8 cellular contexts compared by ENCODE assay signal in genomic region chr20:64038579-64039292, GRCh38. TPM values are rescaled to one million over a fixed set of nuclear protein-coding genes. Genes with fewer than 3 reads are reported as not detected.
A peak's percentile ranks its signal among the peaks of the same experiment; 100 is the strongest.
DNase-seq lines count a peak whose midpoint lies in the region; ATAC-seq and TF ChIP-seq lines count a peak whose summit lies in the region.

No MANE protein-coding gene starts in this region.

- H3K36me3 Mint-ChIP-seq in CD8-positive, alpha-beta T cell, result peaks cover 10% of the 10 kb centered on the region
- H3K36me3 Mint-ChIP-seq in glutamatergic neuron (ENCODE audit: unreplicated experiment), result no peaks in the 10 kb centered on the region
- H3K36me3 Mint-ChIP-seq in progenitor cell of endocrine pancreas (ENCODE audit: insufficient read depth), result peaks cover 5% of the 10 kb centered on the region

- CTCF ChIA-PET in CD8-positive, alpha-beta T cell (lab: Charles Lee), result interaction anchor here (0.6 to 5.8 kb wide), 30 partner anchors 10 to 501 kb away, joined by 3 to 63 read pairs (median 6); partner anchors contain the start of genes LKAAEAR1, PRPF6, PTK6 and SAMD10

- H3K4me1 Mint-ChIP-seq in CD8-positive, alpha-beta T cell (ENCODE audit: low read depth), result peaks cover 39% of the 10 kb centered on the region
- H3K4me1 Mint-ChIP-seq in glutamatergic neuron (ENCODE audit: low read depth, unreplicated experiment) (peaks cover 25% of the 10 kb centered on the region), progenitor cell of endocrine pancreas (ENCODE audit: low read depth) (peaks cover 16% of the 10 kb centered on the region)

- no peaks in the 10 kb centered on the region for H3K36me3 ChIP-seq in CD8-positive, alpha-beta T cell (ENCODE audit: insufficient read depth, low read length)
- H3K36me3 ChIP-seq in RWPE2 (ENCODE audit: low read depth), result no peaks in the 10 kb centered on the region
- no peaks in the 10 kb centered on the region for H3K36me3 ChIP-seq in urinary bladder (ENCODE audit: insufficient read depth)

- peak; percentile 78 for ATAC-seq in CD8-positive, alpha-beta T cell
- peak; percentile 60 for ATAC-seq in GM19463 (IDR thresholded peaks at IDR 0.05; ENCODE audit: unreplicated experiment)
- ATAC-seq in RWPE2 (ENCODE audit: low read depth), result peak; percentile 73

- no peak overlapping the region for H3K27ac Mint-ChIP-seq in CD8-positive, alpha-beta T cell
- H3K27ac Mint-ChIP-seq in glutamatergic neuron (ENCODE audit: unreplicated experiment) (no peak overlapping the region), progenitor cell of endocrine pancreas (no peak overlapping the region)

- H3K9me3 ChIP-seq in CD8-positive, alpha-beta T cell (ENCODE audit: low read length), result no peaks in the 10 kb centered on the region
- H3K9me3 ChIP-seq in RWPE2 (ENCODE audit: severe bottlenecking), result no peaks in the 10 kb centered on the region

- no peaks in the 10 kb centered on the region for H3K27me3 Mint-ChIP-seq in CD8-positive, alpha-beta T cell (ENCODE audit: low read depth)
- H3K27me3 Mint-ChIP-seq in glutamatergic neuron (ENCODE audit: unreplicated experiment), result peaks cover 13% of the 10 kb centered on the region
- peaks cover 20% of the 10 kb centered on the region for H3K27me3 Mint-ChIP-seq in progenitor cell of endocrine pancreas

- TF ChIP-seq CTCF in CD8-positive, alpha-beta T cell (IDR thresholded peaks at IDR 0.05), result peak; percentile 67
- peak; percentile 100 for TF ChIP-seq CTCF in RWPE2 (IDR thresholded peaks at IDR 0.05; ENCODE audit: poor library complexity, severe bottlenecking)
- peak; percentile 72 for TF ChIP-seq CTCF in glutamatergic neuron (IDR thresholded peaks at IDR 0.05; ENCODE audit: partially characterized antibody, unreplicated experiment)
- peak; percentile 66 for TF ChIP-seq CTCF in progenitor cell of endocrine pancreas (IDR thresholded peaks at IDR 0.05; ENCODE audit: unreplicated experiment)

- H3K4me1 ChIP-seq in CD8-positive, alpha-beta T cell (ENCODE audit: insufficient read depth, low read length), result peaks cover 75% of the 10 kb centered on the region
- H3K4me1 ChIP-seq in RWPE2 (ENCODE audit: insufficient read depth, poor library complexity, severe bottlenecking) (no peaks in the 10 kb centered on the region), urinary bladder (ENCODE audit: insufficient read depth) (no peaks in the 10 kb centered on the region)

- H3K27ac ChIP-seq in CD8-positive, alpha-beta T cell (ENCODE audit: low read depth, low read length), result peak overlapping the region; percentile 45
- no peak overlapping the region for H3K27ac ChIP-seq in RWPE2 (ENCODE audit: poor library complexity, severe bottlenecking)
- peak overlapping the region; percentile 18 for H3K27ac ChIP-seq in urinary bladder (ENCODE audit: low read depth)

- WGBS in urinary bladder, result under 1% methylated on average over 88 of the region's 88 CpGs

- peak overlapping the region; percentile 78 for H3K4me3 Mint-ChIP-seq in CD8-positive, alpha-beta T cell
- H3K4me3 Mint-ChIP-seq in glutamatergic neuron (ENCODE audit: unreplicated experiment) (no peak overlapping the region), progenitor cell of endocrine pancreas (ENCODE audit: low read depth) (peak overlapping the region; percentile 60)

- no peaks in the 10 kb centered on the region for H3K27me3 ChIP-seq in CD8-positive, alpha-beta T cell (ENCODE audit: insufficient read depth, low read length)
- H3K27me3 ChIP-seq in RWPE2 (ENCODE audit: insufficient read depth, poor library complexity, severe bottlenecking), result peaks cover 14% of the 10 kb centered on the region

- peak overlapping the region; percentile 76 for H3K4me3 ChIP-seq in CD8-positive, alpha-beta T cell (ENCODE audit: low read depth, low read length)
- H3K4me3 ChIP-seq in RWPE2 (ENCODE audit: severe bottlenecking), result peak overlapping the region; percentile 35
- peak overlapping the region; percentile 20 for H3K4me3 ChIP-seq in urinary bladder (ENCODE audit: low read depth, low read length)

- DNase-seq in CD8-positive, alpha-beta T cell, result peak; percentile 57 to 91 (median 75)
- DNase-seq in HuH-7.5 (ENCODE audit: low spot score), result peak; percentile 98
- DNase-seq in RWPE2 (ENCODE audit: low spot score), result no peak
- peak; percentile 76 for DNase-seq in activated effector memory CD4-positive, alpha-beta T cell treated with Interleukin-2 at 50 U/mL for 16 hours
- peak; percentile 89 for DNase-seq in glutamatergic neuron
- peak; percentile 78 for DNase-seq in progenitor cell of endocrine pancreas (ENCODE audit: low spot score, unreplicated experiment)

- POLR2A ChIA-PET in CD8-positive, alpha-beta T cell (lab: Charles Lee), result interaction anchor here (0.7 to 2.2 kb wide), 12 partner anchors 8 to 175 kb away, joined by 3 to 12 read pairs (median 4); partner anchors contain the start of genes LKAAEAR1, OPRL1, RGS19 and SAMD10

- H3K9me3 Mint-ChIP-seq in CD8-positive, alpha-beta T cell, result no peaks in the 10 kb centered on the region
- H3K9me3 Mint-ChIP-seq in glutamatergic neuron (ENCODE audit: unreplicated experiment) (peaks cover 14% of the 10 kb centered on the region), progenitor cell of endocrine pancreas (ENCODE audit: low read depth) (no peaks in the 10 kb centered on the region)

- intact Hi-C loops in CD8-positive, alpha-beta T cell (cut with DNase I, micrococcal nuclease), result loop anchor here (1.0 to 2.0 kb wide), 4 partner anchors 19 to 82 kb away; partner anchors contain the start of gene PRPF6 (in 2 of the 2)

RNA-seq across cellular contexts. Expression of gene C20orf204, which starts 2.8 kb away (rescaled TPM):
- total RNA-seq in CD8-positive, alpha-beta T cell, result 1 to 10 TPM; 6.9 to 7.1 TPM
- total RNA-seq in glutamatergic neuron (ENCODE audit: unreplicated experiment) (3.9 TPM), progenitor cell of endocrine pancreas (3.3 and 3.4 TPM in 2 replicates), urinary bladder (0.95 TPM)
- 0.71 TPM for polyA plus RNA-seq in urinary bladder

RNA-seq across cellular contexts. Expression of gene SOX18, which starts 10.7 kb away (rescaled TPM):
- total RNA-seq in CD8-positive, alpha-beta T cell, result not detected
- total RNA-seq in glutamatergic neuron (ENCODE audit: unreplicated experiment) (0.66 TPM), progenitor cell of endocrine pancreas (not detected in 2 replicates), urinary bladder (4.5 TPM)
- 66.0 TPM for polyA plus RNA-seq in urinary bladder

RNA-seq across cellular contexts. Expression of gene TCEA2, which starts 24.3 kb away (rescaled TPM):
- 10 to 100 TPM; 18.2 to 18.4 TPM for total RNA-seq in CD8-positive, alpha-beta T cell
- total RNA-seq in glutamatergic neuron (ENCODE audit: unreplicated experiment), result 102 TPM
- 86.7 and 92.7 TPM in 2 replicates for total RNA-seq in progenitor cell of endocrine pancreas
- 18.2 TPM for total RNA-seq in urinary bladder
- polyA plus RNA-seq in urinary bladder, result 69.0 TPM

RNA-seq across cellular contexts. Expression of gene RGS19, which starts 40.6 kb away (rescaled TPM):
- total RNA-seq in CD8-positive, alpha-beta T cell, result 1 to 10 TPM; 6.9 to 8.1 TPM
- total RNA-seq in glutamatergic neuron (ENCODE audit: unreplicated experiment), result 4.4 TPM
- 6.5 and 7.6 TPM in 2 replicates for total RNA-seq in progenitor cell of endocrine pancreas
- total RNA-seq in urinary bladder, result 7.8 TPM
- 11.6 TPM for polyA plus RNA-seq in urinary bladder

RNA-seq across cellular contexts. Expression of gene OPRL1, which starts 41.1 kb away (rescaled TPM):
- under 1 TPM; 0.35 to 0.69 TPM for total RNA-seq in CD8-positive, alpha-beta T cell
- total RNA-seq in glutamatergic neuron (ENCODE audit: unreplicated experiment), result 2.9 TPM
- total RNA-seq in progenitor cell of endocrine pancreas, result 1.5 TPM in 2 replicates
- total RNA-seq in urinary bladder, result 1.1 TPM
- polyA plus RNA-seq in urinary bladder, result 0.67 TPM

Comparison
In these comparisons a context has a peak if more than half of its experiments do, and no peak if none do; other contexts are left out.
1. H3K4me3 ChIP-seq: peak in every context shown above with its lines; median percentile 76 in CD8-positive, alpha-beta T cell; 35 in RWPE2; 20 in urinary bladder.